In the genomic region with DNA sequence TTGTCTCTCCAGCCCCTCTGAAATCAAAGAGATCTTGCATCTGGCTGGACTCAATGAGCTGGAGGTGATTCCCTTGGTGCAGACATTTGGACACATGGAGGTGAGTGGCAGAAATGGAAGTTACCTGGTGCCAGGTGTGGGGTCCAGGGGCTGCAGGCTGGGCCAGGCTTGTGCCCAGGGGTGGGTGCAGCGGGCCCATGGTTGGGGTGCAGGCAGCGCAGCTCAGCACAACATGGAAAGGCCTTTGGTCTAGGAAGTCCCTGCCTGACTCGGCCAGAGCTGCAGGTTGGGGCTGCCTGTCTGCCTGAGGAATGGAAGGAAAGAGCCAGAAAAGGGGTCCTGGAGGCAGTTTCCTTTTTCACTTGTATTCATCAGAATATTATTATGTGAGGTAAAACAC, we compare ENCODE assay signal across 24 cellular contexts. TPM values are rescaled to one million over a fixed set of nuclear protein-coding genes. Genes with fewer than 3 reads are reported as not detected.
"Had no signal": no experiment of that assay in that cellular context is flagged by ENCODE, and none has a peak within 500 bp of the region (broad histone marks: within the 10 kb centered on the region; RNA-seq: fewer than 3 reads in every experiment).

No MANE protein-coding gene starts in this region.

- H3K27ac ChIP-seq: colonic mucosa, esophagus squamous epithelium, gastrocnemius medialis, thyroid gland had no signal

- ATAC-seq: activated T-cell treated with anti-CD3 and anti-CD28 coated beads, Interleukin-2, amount 50 U/mL, for 4 hours; gastrocnemius medialis; left cardiac atrium; stimulated activated naive CD8-positive, alpha-beta T cell treated with anti-CD3 and anti-CD28 coated beads, Interleukin-15, Interleukin-2, amounts not matched to agents 100 U/mL and 50 U/mL, for 24 hours had no signal

- DNase-seq: activated CD8-positive, alpha-beta memory T cell treated with anti-CD3 and anti-CD28 coated beads, Interleukin-2, amount 50 U/mL, for 48 hours; activated naive CD4-positive, alpha-beta T cell; activated T-cell treated with anti-CD3 and anti-CD28 coated beads, Interleukin-2, amount 50 U/mL, for 4 hours; amygdala; colonic mucosa; esophagus squamous epithelium; gastrocnemius medialis; hippocampal formation; left cardiac atrium; mesenchymal stem cell; stimulated activated CD4-positive, alpha-beta T cell treated with anti-CD3 and anti-CD28 coated beads, Interleukin-4, amount 100 ng/mL, for 1 hour; stimulated activated naive CD8-positive, alpha-beta T cell treated with anti-CD3 and anti-CD28 coated beads, Interleukin-15, Interleukin-2, amounts not matched to agents 100 U/mL and 50 U/mL, for 24 hours; T-helper 1 cell; thyroid gland had no signal

- H3K9me3 Mint-ChIP-seq: activated T-cell treated with anti-CD3 and anti-CD28 coated beads, Interleukin-2, amount 50 U/mL, for 4 hours; activated T-helper 2 cell treated with anti-CD3 and anti-CD28 coated beads, Interferon-gamma antibody, Interleukin-2, Interleukin-4, amounts not matched to agents 10 μg/mL and 5 μg/mL and 100 μg/mL, durations not matched to agents 14 hours and 24 hours and 36 hours had no signal

- H3K36me3 ChIP-seq: colonic mucosa, thyroid gland had no signal

- H3K27me3 Mint-ChIP-seq: activated naive CD8-positive, alpha-beta T cell had no signal

- H3K4me3 ChIP-seq: colonic mucosa, esophagus squamous epithelium, gastrocnemius medialis, thyroid gland had no signal

- H3K27ac Mint-ChIP-seq: activated naive CD8-positive, alpha-beta T cell; activated T-helper 2 cell treated with anti-CD3 and anti-CD28 coated beads, Interferon-gamma antibody, Interleukin-2, Interleukin-4, amounts not matched to agents 10 μg/mL and 5 μg/mL and 100 μg/mL, durations not matched to agents 14 hours and 24 hours and 36 hours had no signal

- H3K4me1 ChIP-seq: colonic mucosa, esophagus squamous epithelium, gastrocnemius medialis, thyroid gland had no signal

- H3K4me3 Mint-ChIP-seq: activated naive CD8-positive, alpha-beta T cell; activated T-cell treated with anti-CD3 and anti-CD28 coated beads, Interleukin-2, amount 50 U/mL, for 4 hours; neural crest cell had no signal

- H3K27me3 ChIP-seq: colonic mucosa, esophagus squamous epithelium, gastrocnemius medialis, thyroid gland had no signal

- H3K9me3 ChIP-seq: colonic mucosa, esophagus squamous epithelium, gastrocnemius medialis, thyroid gland had no signal

RNA-seq across cellular contexts. Expression of a gene that starts 57.0 kb away (rescaled TPM):
- total RNA-seq: activated T-cell treated with anti-CD3 and anti-CD28 coated beads, Interleukin-2, amount 50 U/mL, for 4 hours; activated T-helper 2 cell treated with anti-CD3 and anti-CD28 coated beads, Interferon-gamma antibody, Interleukin-2, Interleukin-4, amounts not matched to agents 10 μg/mL and 5 μg/mL and 100 μg/mL, durations not matched to agents 14 hours and 24 hours and 36 hours; bronchial epithelial cell; colonic mucosa; esophagus squamous epithelium; gastrocnemius medialis; lower leg skin; mononuclear cell; neural crest cell; omental fat pad; posterior vena cava; subcutaneous adipose tissue; ureter had no signal
